In genomic region chr7:79405368-79405767, GRCh38 we compare ENCODE assay signal across 10 cellular contexts.
"Had no signal": no experiment of that assay in that cellular context is flagged by ENCODE, and none has a peak within 500 bp of the region (broad histone marks: within the 10 kb centered on the region; RNA-seq: fewer than 3 reads in every experiment).

No MANE protein-coding gene starts in this region.

- H3K4me2 ChIP-seq: GM23338 had no signal

- H3K27ac Mint-ChIP-seq: GM23338, H9, HFFc6 had no signal

- FAIRE-seq: H1, H54, K562 had no signal

- H3K4me3 Mint-ChIP-seq: GM23338, H9, HFFc6 had no signal

- ATAC-seq: GM23338, K562 had no signal

- H3K4me3 ChIP-seq: GM23338, K562 had no signal

- H2AFZ ChIP-seq: GM23338 had no signal

- H3K9me3 Mint-ChIP-seq: GM23338, H9, HFFc6 had no signal

- DNase-seq: H9, HCEC 1CT, HFFc6, IMR-90, KG1 had no signal

- H3K4me1 Mint-ChIP-seq: GM23338, H9 had no signal

- H3K27ac ChIP-seq: HL-60 had no signal
